8 cellular contexts compared by ENCODE assay signal in the genomic region with DNA sequence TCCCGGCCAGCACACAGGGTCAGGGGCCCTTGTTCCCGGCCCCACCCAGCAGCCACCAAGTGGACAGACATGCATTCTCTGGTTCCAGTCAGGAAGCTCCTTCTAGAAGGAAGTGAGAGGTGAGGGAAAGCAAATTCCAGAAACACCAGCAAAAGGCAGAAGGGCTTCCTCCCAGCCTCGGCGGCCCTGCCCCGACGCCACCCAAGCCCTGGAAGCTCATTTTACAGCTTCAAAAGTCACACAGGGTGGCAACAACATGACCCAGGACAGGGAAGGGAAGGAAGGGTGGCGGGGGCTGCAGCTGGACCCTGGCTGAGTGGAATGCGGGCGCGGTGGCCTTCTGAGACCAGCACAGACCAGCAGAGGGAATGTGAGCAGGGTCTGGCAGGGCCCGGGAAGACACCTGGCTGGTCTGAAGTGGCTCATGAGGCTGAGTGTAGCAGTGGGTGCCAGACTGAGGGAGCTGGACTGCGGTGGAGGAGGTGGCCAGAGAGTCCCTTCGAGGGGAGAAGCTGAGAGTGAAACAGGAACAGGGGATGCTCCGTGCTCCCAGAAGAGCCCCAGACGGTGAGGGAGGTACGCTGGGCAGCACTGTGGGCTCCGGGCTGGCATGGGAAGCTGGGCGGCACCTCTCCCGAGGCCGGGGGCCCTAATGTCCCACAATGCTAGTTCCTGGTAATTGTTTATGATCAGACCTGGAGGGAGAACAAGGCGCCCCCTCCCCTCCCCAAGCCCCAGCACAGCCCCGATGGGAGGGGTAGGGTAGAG. TPM values are rescaled to one million over a fixed set of nuclear protein-coding genes. Genes with fewer than 3 reads are reported as not detected.
DNase-seq lines count a peak whose midpoint lies in the region; ATAC-seq and TF ChIP-seq lines count a peak whose summit lies in the region.

No MANE protein-coding gene starts in this region.

- H3K4me1 ChIP-seq in ascending aorta = peaks cover 9 to 24% of the 10 kb centered on the region in 2 donors
- H3K4me1 ChIP-seq in tibial artery = peaks cover 0 to 72% (median 32%) of the 10 kb centered on the region in 4 donors

- H3K36me3 ChIP-seq in ascending aorta (peaks cover 53 to 61% of the 10 kb centered on the region in 2 donors), tibial artery (peaks cover 53 to 66% (median 55%) of the 10 kb centered on the region in 3 donors)

- peak overlapping the region; percentile 77 for H3K27ac Mint-ChIP-seq in activated T-cell treated with anti-CD3 and anti-CD28 coated beads, Interleukin-2, amount 50 U/mL, for 24 hours

- peaks cover 75% of the 10 kb centered on the region for H3K36me3 Mint-ChIP-seq in activated T-cell treated with anti-CD3 and anti-CD28 coated beads, Interleukin-2, amount 50 U/mL, for 24 hours (ENCODE audit: low read depth)

- H3K9me3 ChIP-seq in ascending aorta (no peaks in the 10 kb centered on the region), tibial artery (no peaks in the 10 kb centered on the region)

- no peak overlapping the region for H3K4me3 Mint-ChIP-seq in activated T-cell treated with anti-CD3 and anti-CD28 coated beads, Interleukin-2, amount 50 U/mL, for 24 hours

- no peaks in the 10 kb centered on the region for H3K9me3 Mint-ChIP-seq in activated T-cell treated with anti-CD3 and anti-CD28 coated beads, Interleukin-2, amount 50 U/mL, for 24 hours

- ATAC-seq in HG03095 (IDR thresholded peaks at IDR 0.05; ENCODE audit: unreplicated experiment) = no peak

- TF ChIP-seq CTCF in ascending aorta (IDR thresholded peaks at IDR 0.05) (no peak), tibial artery (IDR thresholded peaks at IDR 0.05) (no peak)

- intact Hi-C loops in ascending aorta (cut with DNase I) (loop anchor here (1.0 kb wide), 1 partner anchor 50 kb away; the partner anchor contains the start of gene TRIM65), tibial artery (cut with DNase I; ENCODE audit: low total_unique reads) (no loop called here)

- DNase-seq in activated T-cell treated with anti-CD3 and anti-CD28 coated beads, Interleukin-2, amount 50 U/mL, for 24 hours = no peak
- DNase-seq in activated T-cell treated with anti-CD3 and anti-CD28 coated beads, Interleukin-2, amount 50 U/mL, for 48 hours = no peak
- DNase-seq in ascending aorta (ENCODE audit: low spot score in 2 of 2) (no peak), lung microvascular endothelial cell (ENCODE audit: low read depth in 2 of 2) (peak; percentile 32 to 39), tibial artery (no peak), iPS-NIHi7 (ENCODE audit: extremely low spot score) (no peak)
- no peak for DNase-seq in activated CD4-positive, CD25-positive, alpha-beta regulatory T cell treated with anti-CD3 and anti-CD28 coated beads, Interleukin-2, amount 50 U/mL, for 72 hours

- H3K4me3 ChIP-seq in ascending aorta (no peak overlapping the region), tibial artery (no peak overlapping the region)

- H3K4me1 Mint-ChIP-seq in activated T-cell treated with anti-CD3 and anti-CD28 coated beads, Interleukin-2, amount 50 U/mL, for 24 hours (ENCODE audit: low read depth) = peaks cover 28% of the 10 kb centered on the region

- H3K27ac ChIP-seq in ascending aorta (peak overlapping the region; percentile 93 to 94), tibial artery (peak overlapping the region; percentile 86)

- H3K27me3 Mint-ChIP-seq in activated T-cell treated with anti-CD3 and anti-CD28 coated beads, Interleukin-2, amount 50 U/mL, for 24 hours = no peaks in the 10 kb centered on the region

- no peaks in the 10 kb centered on the region for H3K27me3 ChIP-seq in ascending aorta
- H3K27me3 ChIP-seq in tibial artery = no peaks in the 10 kb centered on the region

RNA-seq across cellular contexts. Expression of gene UNC13D, which starts 1.9 kb away (rescaled TPM):
- total RNA-seq in ascending aorta (33.1 TPM), lung microvascular endothelial cell (3.8 and 5.2 TPM in 2 replicates)

RNA-seq across cellular contexts. Expression of gene WBP2, which starts 9.0 kb away (rescaled TPM):
- total RNA-seq in ascending aorta (50.7 TPM), lung microvascular endothelial cell (19.4 and 24.4 TPM in 2 replicates)

RNA-seq across cellular contexts. Expression of gene TRIM47, which starts 32.3 kb away (rescaled TPM):
- total RNA-seq in ascending aorta = 132 TPM
- total RNA-seq in lung microvascular endothelial cell = 42.7 and 56.9 TPM in 2 replicates

RNA-seq across cellular contexts. Expression of gene TRIM65, which starts 50.6 kb away (rescaled TPM):
- total RNA-seq in ascending aorta = 43.3 TPM
- total RNA-seq in lung microvascular endothelial cell = 16.3 and 17.7 TPM in 2 replicates

RNA-seq across cellular contexts. Expression of gene MRPL38, which starts 58.6 kb away (rescaled TPM):
- total RNA-seq in ascending aorta = 31.9 TPM
- 26.8 and 28.2 TPM in 2 replicates for total RNA-seq in lung microvascular endothelial cell

Comparison
In these comparisons a context has a peak if more than half of its experiments do, and no peak if none do; other contexts are left out.
1. DNase-seq: peak in lung microvascular endothelial cell (2 of 2); none in activated T-cell treated with anti-CD3 and anti-CD28 coated beads, Interleukin-2, amount 50 U/mL, for 24 hours (single experiment), activated T-cell treated with anti-CD3 and anti-CD28 coated beads, Interleukin-2, amount 50 U/mL, for 48 hours (0 of 2), ascending aorta (0 of 2), tibial artery (0 of 2), iPS-NIHi7 (single experiment) and activated CD4-positive, CD25-positive, alpha-beta regulatory T cell treated with anti-CD3 and anti-CD28 coated beads, Interleukin-2, amount 50 U/mL, for 72 hours (single experiment).